8 cellular contexts compared by ENCODE assay signal in the genomic region with DNA sequence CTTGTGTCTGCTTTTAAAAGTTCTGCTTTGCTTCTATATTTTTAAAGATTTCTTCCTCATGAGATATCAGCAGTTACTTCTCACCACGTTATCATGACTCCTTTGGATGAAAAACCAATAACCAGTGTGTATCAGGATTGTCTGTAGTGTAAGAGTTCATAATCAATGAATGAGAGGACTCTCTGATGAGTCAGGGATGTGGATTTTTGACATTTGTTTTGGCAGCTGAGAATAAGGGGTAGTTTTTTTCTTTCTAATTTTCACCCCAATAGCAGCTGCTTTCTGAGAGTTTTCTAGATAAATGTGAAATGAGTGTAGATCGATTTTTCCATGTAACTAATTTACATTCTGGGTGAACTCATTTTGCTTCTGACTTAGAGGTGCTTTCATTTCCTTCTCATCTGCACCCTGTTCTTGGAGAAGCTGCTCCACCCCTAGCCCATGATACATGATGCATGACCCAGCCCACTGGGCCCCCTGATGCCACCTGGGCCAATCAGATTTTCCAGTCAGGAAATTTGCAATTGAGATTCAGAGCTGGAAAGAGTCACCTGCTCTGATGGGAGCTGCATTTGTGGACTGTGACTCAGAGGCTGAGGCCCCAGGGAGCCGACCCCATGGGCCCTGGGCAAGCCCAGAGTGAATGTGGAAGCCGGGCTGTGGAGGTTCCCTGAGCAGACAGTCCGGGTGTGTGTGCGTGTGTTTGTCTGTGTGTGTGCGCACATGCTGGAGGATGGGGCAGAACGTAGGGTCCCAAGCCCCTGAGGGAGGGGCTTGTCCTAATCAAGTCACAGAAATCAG.
DNase-seq lines count a peak whose midpoint lies in the region; ATAC-seq, FAIRE-seq and TF ChIP-seq lines count a peak whose summit lies in the region.

No MANE protein-coding gene starts in this region.

- H3K4me3 Mint-ChIP-seq in type B pancreatic cell, result no peak overlapping the region

- H3K27me3 Mint-ChIP-seq in type B pancreatic cell, result peaks cover 4% of the 10 kb centered on the region

- H3K36me3 ChIP-seq in HepG2 (replicated peaks in 1 of 2; ENCODE audit: control insufficient read depth in 1 of 2, insufficient read depth in 2 of 2, low read length in 2 of 2), result no peaks in the 10 kb centered on the region

- peaks cover 64% of the 10 kb centered on the region for H3K4me1 Mint-ChIP-seq in type B pancreatic cell (ENCODE audit: unreplicated experiment)

- peak overlapping the region; percentile 47; the same call in 1 of the 2 replicates for H3K9ac ChIP-seq in HepG2 (ENCODE audit: insufficient read depth, low read depth, low read length)

- no peaks in the 10 kb centered on the region for H3K9me3 Mint-ChIP-seq in type B pancreatic cell

- H2AFZ ChIP-seq in HepG2 (ENCODE audit: low read length), result no peak overlapping the region

- DNase-seq in GM13976 (ENCODE audit: low spot score), result peak; percentile 79
- peak; percentile 74 for DNase-seq in HT-29 (ENCODE audit: low spot score)
- DNase-seq in activated naive CD4-positive, alpha-beta T cell treated with anti-CD3 and anti-CD28 coated beads, Interleukin-2, amount 50 U/mL, for 16 hours, result peak; percentile 24
- peak; percentile 74 for DNase-seq in HepG2 (ENCODE audit: low spot score)
- DNase-seq in type B pancreatic cell (ENCODE audit: extremely low spot score, unreplicated experiment), result no peak
- no peak for DNase-seq in NK-92 treated with Interleukin-12 subunit alpha and Interleukin-12 subunit beta, amount 100 ng/mL, for 24 hours (lab: John Stamatoyannopoulos, UW)
- no peak for DNase-seq in D341Med (ENCODE audit: low spot score)

- no peak overlapping the region; a peak in 1 of 6 replicates for H3K4me3 ChIP-seq in HepG2 (replicated peaks in 1 of 3; ENCODE audit: insufficient read depth in 1 of 3, low read depth in 2 of 3, low read length in 3 of 3)

- CTCF ChIA-PET in HepG2 (lab: Yijun Ruan, JAX; ENCODE audit: low intra/inter-chr PET ratio, low total read pairs), result no interaction called here

- TF ChIP-seq POLR2A in HepG2 (IDR thresholded peaks at IDR 0.05; ENCODE audit: insufficient read depth in 1 of 2, low read depth in 2 of 2, low read length in 2 of 2), result no peak

- BruUV-seq in HepG2 (replicated peaks; lab: Mats Ljungman, UMichigan), result no TSS peak

- H3K36me3 Mint-ChIP-seq in type B pancreatic cell, result no peaks in the 10 kb centered on the region

- intact Hi-C loops in HepG2 (cut with micrococcal nuclease; ENCODE audit: unreplicated experiment), result no loop called here

- in situ Hi-C loops in GM13976 (cut with MboI; ENCODE audit: low sequenced_read_pairs, unreplicated experiment), result no loop called here
- in situ Hi-C loops in HepG2 (cut with HindIII; ENCODE audit: extremely low pct_ligation_motif_present, low pct_unique_long_range_greater_than_20kb), result no loop called here

- POLR2A ChIA-PET in HepG2 (lab: Yijun Ruan, JAX), result interaction anchor here (1.0 to 1.5 kb wide), 2 partner anchors 8 to 27 kb away, joined by 4 read pairs; no protein-coding TSS in a partner anchor

- peak overlapping the region; percentile 40 for H3K4me2 ChIP-seq in HepG2 (ENCODE audit: low read depth, low read length)

- no peaks in the 10 kb centered on the region for H3K9me3 ChIP-seq in HepG2 (ENCODE audit: low read length)

- H3K27me3 ChIP-seq in HepG2 (ENCODE audit: control insufficient read depth in 1 of 2, insufficient read depth in 2 of 2, low read length in 2 of 2), result peaks cover 0 to 39% of the 10 kb centered on the region in 2 experiments; a peak in 3 of 5 replicates

- no peak for TF ChIP-seq RAD21 in HepG2 (CRISPR knock-in tag; IDR thresholded peaks at IDR 0.05)

- H3K79me2 ChIP-seq in HepG2 (ENCODE audit: insufficient read depth, low read length), result no peaks in the 10 kb centered on the region

- peaks cover 67% of the 10 kb centered on the region for H3K4me1 ChIP-seq in HepG2 (ENCODE audit: insufficient read depth, low read length)

- peak overlapping the region; percentile 42 for H3K27ac Mint-ChIP-seq in type B pancreatic cell

- H3K27ac ChIP-seq in HepG2 (ENCODE audit: extremely low read length, insufficient read depth, low read length), result no peak overlapping the region

- no peak for FAIRE-seq in HepG2 (lab: Jason Lieb, UNC)

- no peaks in the 10 kb centered on the region for H4K20me1 ChIP-seq in HepG2 (ENCODE audit: insufficient read depth, low read length)

- peak; percentile 78 for ATAC-seq in GM21423 (IDR thresholded peaks at IDR 0.05; ENCODE audit: unreplicated experiment)
- peak; percentile 82 for ATAC-seq in HepG2

- TF ChIP-seq CTCF in GM13976 (IDR thresholded peaks at IDR 0.05; ENCODE audit: borderline replicate concordance, control extremely low read depth, extremely low read depth, insufficient read depth, missing control alignments) (no peak), HepG2 (CRISPR knock-in tag; IDR thresholded peaks at IDR 0.05) (no peak), type B pancreatic cell (conservative IDR thresholded peaks at IDR 0.05) (no peak)

- 11% methylated on average over 8 of the region's 8 CpGs for WGBS in HepG2 (ENCODE audit: low lambda C conversion rate)

- TF ChIP-seq EP300 in HepG2 (IDR thresholded peaks at IDR 0.05; ENCODE audit: low read depth in 2 of 2, low read length in 2 of 2), result no peak
- TF ChIP-seq EP300 in HepG2 (CRISPR knock-in tag; IDR thresholded peaks at IDR 0.05; ENCODE audit: borderline replicate concordance), result no peak

TF ChIP-seq in HepG2, 621 proteins besides CTCF, POLR2A, EP300 and RAD21 (continues in another document):
- TF ChIP-seq NFYB (CRISPR knock-in tag; IDR thresholded peaks at IDR 0.05) (peak; percentile 39; the same call in 1 of the 2 replicates), CHCHD3 (CRISPR knock-in tag; IDR thresholded peaks at IDR 0.05) (no peak), ZFX (CRISPR knock-in tag; IDR thresholded peaks at IDR 0.05; ENCODE audit: low read depth) (0 out of 2 replicates have a peak, but pooled peaks have one; percentile 17), SP5 (CRISPR knock-in tag; IDR thresholded peaks at IDR 0.05; ENCODE audit: borderline replicate concordance, low read depth) (no peak), PLRG1 (conservative IDR thresholded peaks at IDR 0.05) (no peak), FOXA1 (IDR thresholded peaks at IDR 0.05) (no peak), FOXA1 (CRISPR knock-in tag; IDR thresholded peaks at IDR 0.05) (no peak), FOSL2 (CRISPR knock-in tag; IDR thresholded peaks at IDR 0.05) (peak; percentile 83), ZNF782 (CRISPR knock-in tag; IDR thresholded peaks at IDR 0.05; ENCODE audit: borderline replicate concordance) (no peak), MTF2 (CRISPR knock-in tag; IDR thresholded peaks at IDR 0.05; ENCODE audit: borderline replicate concordance) (no peak), ZNF230 (CRISPR knock-in tag; IDR thresholded peaks at IDR 0.05) (no peak), SALL1 (CRISPR knock-in tag; IDR thresholded peaks at IDR 0.05) (0 out of 2 replicates have a peak, but pooled peaks have one; percentile 25), KDM6A (CRISPR knock-in tag; IDR thresholded peaks at IDR 0.05; ENCODE audit: low read depth) (no peak), BHLHE40 (IDR thresholded peaks at IDR 0.05; ENCODE audit: low read length) (peak; percentile 27; the same call in 1 of the 2 replicates), FOXO1 (CRISPR knock-in tag; IDR thresholded peaks at IDR 0.05) (no peak), ZNF7 (CRISPR knock-in tag; IDR thresholded peaks at IDR 0.05) (0 out of 2 replicates have a peak, but pooled peaks have one; percentile 7), MBNL3 (CRISPR knock-in tag; conservative IDR thresholded peaks at IDR 0.05) (no peak)
- TF ChIP-seq, protein P1, sequence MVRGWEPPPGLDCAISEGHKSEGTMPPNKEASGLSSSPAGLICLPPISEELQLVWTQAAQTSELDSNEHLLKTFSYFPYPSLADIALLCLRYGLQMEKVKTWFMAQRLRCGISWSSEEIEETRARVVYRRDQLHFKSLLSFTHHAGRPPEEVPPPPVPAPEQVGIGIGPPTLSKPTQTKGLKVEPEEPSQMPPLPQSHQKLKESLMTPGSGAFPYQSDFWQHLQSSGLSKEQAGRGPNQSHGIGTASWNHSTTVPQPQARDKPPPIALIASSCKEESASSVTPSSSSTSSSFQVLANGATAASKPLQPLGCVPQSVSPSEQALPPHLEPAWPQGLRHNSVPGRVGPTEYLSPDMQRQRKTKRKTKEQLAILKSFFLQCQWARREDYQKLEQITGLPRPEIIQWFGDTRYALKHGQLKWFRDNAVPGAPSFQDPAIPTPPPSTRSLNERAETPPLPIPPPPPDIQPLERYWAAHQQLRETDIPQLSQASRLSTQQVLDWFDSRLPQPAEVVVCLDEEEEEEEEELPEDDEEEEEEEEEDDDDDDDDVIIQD (CRISPR knock-in tag; IDR thresholded peaks at IDR 0.05; ENCODE audit: low read depth), result 0 out of 2 replicates have a peak, but pooled peaks have one; percentile 13
- TF ChIP-seq, protein P2, sequence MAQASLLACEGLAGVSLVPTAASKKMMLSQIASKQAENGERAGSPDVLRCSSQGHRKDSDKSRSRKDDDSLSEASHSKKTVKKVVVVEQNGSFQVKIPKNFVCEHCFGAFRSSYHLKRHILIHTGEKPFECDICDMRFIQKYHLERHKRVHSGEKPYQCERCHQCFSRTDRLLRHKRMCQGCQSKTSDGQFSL (CRISPR knock-in tag; IDR thresholded peaks at IDR 0.05), result no peak
- TF ChIP-seq, protein P3, sequence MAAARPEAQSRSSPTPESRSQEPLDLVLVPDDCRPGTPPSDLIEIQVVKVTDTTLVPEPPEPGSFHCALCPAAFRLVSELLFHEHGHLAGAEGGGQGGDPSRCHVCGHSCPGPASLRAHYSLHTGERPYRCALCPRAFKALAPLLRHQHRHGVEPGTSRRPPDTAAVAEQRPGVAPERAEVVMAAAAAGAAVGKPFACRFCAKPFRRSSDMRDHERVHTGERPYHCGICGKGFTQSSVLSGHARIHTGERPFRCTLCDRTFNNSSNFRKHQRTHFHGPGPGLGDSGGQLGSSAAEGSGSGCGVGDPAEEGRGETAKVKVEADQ (CRISPR knock-in tag; IDR thresholded peaks at IDR 0.05; ENCODE audit: borderline replicate concordance), result no peak
- TF ChIP-seq, protein P4, sequence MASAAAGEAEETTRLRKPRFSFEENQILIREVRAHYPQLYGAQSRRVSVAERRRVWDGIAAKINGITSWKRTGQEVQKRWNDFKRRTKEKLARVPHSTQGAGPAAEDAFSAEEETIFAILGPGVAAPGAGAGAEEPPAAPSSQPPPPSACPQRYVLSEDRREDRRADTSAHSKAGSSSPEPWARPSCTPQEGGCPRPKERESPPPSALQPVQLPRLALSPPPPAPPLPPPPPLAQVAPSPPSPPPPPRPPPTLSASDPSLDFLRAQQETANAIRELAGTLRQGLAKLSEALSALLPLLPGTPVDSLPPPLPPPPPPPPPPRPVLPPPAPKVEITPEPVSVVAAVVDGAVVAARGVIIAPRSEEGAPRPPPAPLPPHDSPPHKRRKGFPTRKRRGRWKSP (CRISPR knock-in tag; IDR thresholded peaks at IDR 0.05), result no peak

Comparison
In these comparisons a context has a peak if more than half of its experiments do, and no peak if none do; other contexts are left out.
1. DNase-seq: peak in GM13976 (single experiment), HT-29 (single experiment), activated naive CD4-positive, alpha-beta T cell treated with anti-CD3 and anti-CD28 coated beads, Interleukin-2, amount 50 U/mL, for 16 hours (single experiment) and HepG2 (single experiment); none in type B pancreatic cell (single experiment), NK-92 treated with Interleukin-12 subunit alpha and Interleukin-12 subunit beta, amount 100 ng/mL, for 24 hours (single experiment) and D341Med (single experiment).